In genomic region chr13:26551255-26551654, GRCh38 we compare ENCODE assay signal across 29 cellular contexts. TPM values are rescaled to one million over a fixed set of nuclear protein-coding genes. Genes with fewer than 3 reads are reported as not detected.
"Had no signal": no experiment of that assay in that cellular context is flagged by ENCODE, and none has a peak within 500 bp of the region (broad histone marks: within the 10 kb centered on the region; RNA-seq: fewer than 3 reads in every experiment).

No MANE protein-coding gene starts in this region.

- H3K4me1 ChIP-seq: parathyroid adenoma, psoas muscle, right lobe of liver, sigmoid colon, stomach, tibial nerve, upper lobe of left lung, vagina had no signal

- H3K27ac ChIP-seq: neutrophil, ovary, parathyroid adenoma, psoas muscle, right lobe of liver, sigmoid colon, stomach, thoracic aorta, thyroid gland, tibial nerve, upper lobe of left lung, vagina had no signal

- H3K9me3 Mint-ChIP-seq: stimulated activated effector memory CD8-positive, alpha-beta T cell treated with anti-CD3 and anti-CD28 coated beads, Interleukin-12 subunit alpha, Interleukin-12 subunit beta, amount 100 ng/mL, for 72 hours; stimulated activated naive CD8-positive, alpha-beta T cell treated with anti-CD3 and anti-CD28 coated beads, Interleukin-15, Interleukin-2, amounts not matched to agents 100 ng/mL and 50 ng/mL, for 24 hours had no signal

- H3K36me3 ChIP-seq: neutrophil, ovary, right lobe of liver, sigmoid colon, stomach, thoracic aorta, thyroid gland, tibial nerve, upper lobe of left lung, vagina had no signal

- H3K27me3 ChIP-seq: ovary, right lobe of liver, thyroid gland, upper lobe of left lung, vagina had no signal

- ATAC-seq: naive thymus-derived CD8-positive, alpha-beta T cell; natural killer cell treated with Interleukin-12 subunit alpha and Interleukin-12 subunit beta and Interleukin-15 and Interleukin-18, amount 100 ng/mL, for 72 hours; psoas muscle; right cardiac atrium; right lobe of liver; stimulated activated effector memory CD8-positive, alpha-beta T cell treated with anti-CD3 and anti-CD28 coated beads, Interleukin-12 subunit alpha, Interleukin-12 subunit beta, amount 100 ng/mL, for 72 hours; stimulated activated naive B cell treated with anti-CD40 and anti-IgM and Interleukin-4, amounts not matched to agents 10 μg/mL and 1 μg/mL and 100 μg/mL, for 72 hours had no signal

- H3K27ac Mint-ChIP-seq: naive thymus-derived CD8-positive, alpha-beta T cell; natural killer cell treated with Interleukin-12 subunit alpha and Interleukin-12 subunit beta and Interleukin-15 and Interleukin-18, amount 100 ng/mL, for 72 hours; nephron progenitor cell; progenitor cell of endocrine pancreas; stimulated activated effector memory CD8-positive, alpha-beta T cell treated with anti-CD3 and anti-CD28 coated beads, Interleukin-12 subunit alpha, Interleukin-12 subunit beta, amount 100 ng/mL, for 72 hours; stimulated activated naive B cell treated with anti-CD40 and anti-IgM and Interleukin-4, amounts not matched to agents 10 μg/mL and 1 μg/mL and 100 μg/mL, for 72 hours; stimulated activated naive CD8-positive, alpha-beta T cell treated with anti-CD3 and anti-CD28 coated beads, Interleukin-15, Interleukin-2, amounts not matched to agents 100 ng/mL and 50 ng/mL, for 24 hours had no signal

- H3K36me3 Mint-ChIP-seq: naive thymus-derived CD8-positive, alpha-beta T cell; natural killer cell treated with Interleukin-12 subunit alpha and Interleukin-12 subunit beta and Interleukin-15 and Interleukin-18, amount 100 ng/mL, for 72 hours; stimulated activated effector memory CD8-positive, alpha-beta T cell treated with anti-CD3 and anti-CD28 coated beads, Interleukin-12 subunit alpha, Interleukin-12 subunit beta, amount 100 ng/mL, for 72 hours; stimulated activated naive B cell treated with anti-CD40 and anti-IgM and Interleukin-4, amounts not matched to agents 10 μg/mL and 1 μg/mL and 100 μg/mL, for 72 hours had no signal

- DNase-seq: naive thymus-derived CD8-positive, alpha-beta T cell; nephron progenitor cell; nucleus accumbens; ovary; posterior cingulate gyrus; psoas muscle; right cardiac atrium; right lobe of liver; sigmoid colon; small intestine; stimulated activated CD4-positive, alpha-beta T cell treated with anti-CD3 and anti-CD28 coated beads, Interleukin-15, amount 100 ng/mL, for 24 hours; stimulated activated CD4-positive, alpha-beta T cell treated with anti-CD3 and anti-CD28 coated beads, Interleukin-2, amount 100 ng/mL, for 24 hours; stimulated activated CD4-positive, alpha-beta T cell treated with anti-CD3 and anti-CD28 coated beads, Interleukin-2, amount 100 ng/mL, for 48 hours; stimulated activated CD4-positive, alpha-beta T cell treated with anti-CD3 and anti-CD28 coated beads, Interleukin-4, amount 100 ng/mL, for 24 hours; stimulated activated naive B cell treated with anti-CD40 and anti-IgM and Interleukin-4, amounts not matched to agents 10 μg/mL and 1 μg/mL and 100 μg/mL, for 72 hours; stimulated activated naive CD4-positive, alpha-beta T cell treated with Interleukin-2 at 50 U/mL for 16 hours; stomach; thyroid gland; upper lobe of left lung had no signal

- H3K4me3 Mint-ChIP-seq: naive thymus-derived CD8-positive, alpha-beta T cell; natural killer cell treated with Interleukin-12 subunit alpha and Interleukin-12 subunit beta and Interleukin-15 and Interleukin-18, amount 100 ng/mL, for 72 hours; nephron progenitor cell; neural crest cell; stimulated activated effector memory CD8-positive, alpha-beta T cell treated with anti-CD3 and anti-CD28 coated beads, Interleukin-12 subunit alpha, Interleukin-12 subunit beta, amount 100 ng/mL, for 72 hours; stimulated activated naive B cell treated with anti-CD40 and anti-IgM and Interleukin-4, amounts not matched to agents 10 μg/mL and 1 μg/mL and 100 μg/mL, for 72 hours; stimulated activated naive CD8-positive, alpha-beta T cell treated with anti-CD3 and anti-CD28 coated beads, Interleukin-15, Interleukin-2, amounts not matched to agents 100 ng/mL and 50 ng/mL, for 24 hours had no signal

- H3K4me1 Mint-ChIP-seq: naive thymus-derived CD8-positive, alpha-beta T cell; neural crest cell; stimulated activated effector memory CD8-positive, alpha-beta T cell treated with anti-CD3 and anti-CD28 coated beads, Interleukin-12 subunit alpha, Interleukin-12 subunit beta, amount 100 ng/mL, for 72 hours; stimulated activated naive B cell treated with anti-CD40 and anti-IgM and Interleukin-4, amounts not matched to agents 10 μg/mL and 1 μg/mL and 100 μg/mL, for 72 hours had no signal

- H3K9ac ChIP-seq: parathyroid adenoma had no signal

- H3K4me3 ChIP-seq: ovary, psoas muscle, right lobe of liver, sigmoid colon, stomach, thoracic aorta, thyroid gland, tibial nerve, upper lobe of left lung, vagina had no signal

- H3K79me2 ChIP-seq: parathyroid adenoma had no signal

- H3K9me3 ChIP-seq: neutrophil, ovary, psoas muscle, right lobe of liver, sigmoid colon, thoracic aorta, thyroid gland, tibial nerve, upper lobe of left lung, vagina had no signal

- H2AFZ ChIP-seq: parathyroid adenoma had no signal

RNA-seq across cellular contexts. Expression of gene WASF3, which starts 6.2 kb away (rescaled TPM):
- total RNA-seq: natural killer cell treated with Interleukin-12 subunit alpha and Interleukin-12 subunit beta and Interleukin-15 and Interleukin-18, amount 100 ng/mL, for 72 hours had no signal
